Comparison of ENCODE assay signal across 17 cellular contexts in genomic region chr11:1330473-1330872, GRCh38. TPM values are rescaled to one million over a fixed set of nuclear protein-coding genes. Genes with fewer than 3 reads are reported as not detected.
DNase-seq lines count a peak whose midpoint lies in the region; ATAC-seq and FAIRE-seq lines count a peak whose summit lies in the region.
"Had no signal": no experiment of that assay in that cellular context is flagged by ENCODE, and none has a peak within 500 bp of the region (broad histone marks: within the 10 kb centered on the region; RNA-seq: fewer than 3 reads in every experiment).

No MANE protein-coding gene starts in this region.

- H3K36me3 ChIP-seq in BLaER1 treated with 17β-estradiol and CSF1 and Interleukin-3, amounts not matched to agents 10 nM and 100 nM, result peaks cover 0 to 8% (median 0%) of the 10 kb centered on the region in 11 experiments; a peak in 3 of 22 replicates
- no peaks in the 10 kb centered on the region for H3K36me3 ChIP-seq in naive thymus-derived CD4-positive, alpha-beta T cell (ENCODE audit: control insufficient read depth in 2 of 3, insufficient read depth in 3 of 3, low read length in 3 of 3)
- no peaks in the 10 kb centered on the region for H3K36me3 ChIP-seq in GM23248 (ENCODE audit: low read depth)

- no peaks in the 10 kb centered on the region for H4K20me1 ChIP-seq in BLaER1 treated with 17β-estradiol and CSF1 and Interleukin-3, amounts not matched to agents 10 nM and 100 nM
- no peaks in the 10 kb centered on the region for H4K20me1 ChIP-seq in GM23248 (ENCODE audit: insufficient read depth)

- no peaks in the 10 kb centered on the region for H3K79me2 ChIP-seq in GM23248 (ENCODE audit: insufficient read depth)

- H3K9ac ChIP-seq in BLaER1 treated with 17β-estradiol and CSF1 and Interleukin-3, amounts not matched to agents 10 nM and 100 nM, result no peak overlapping the region
- H3K9ac ChIP-seq in GM23248, result no peak overlapping the region

- peaks cover 9 to 41% (median 18%) of the 10 kb centered on the region in 10 experiments for H3K4me1 ChIP-seq in BLaER1 treated with 17β-estradiol and CSF1 and Interleukin-3, amounts not matched to agents 10 nM and 100 nM
- peaks cover 4 to 6% of the 10 kb centered on the region in 2 donors for H3K4me1 ChIP-seq in naive thymus-derived CD4-positive, alpha-beta T cell (ENCODE audit: control insufficient read depth in 2 of 2, insufficient read depth in 2 of 2, low read length in 2 of 2)
- H3K4me1 ChIP-seq in GM23248 (ENCODE audit: insufficient read depth), result peaks cover 2% of the 10 kb centered on the region; the same call in 1 of the 2 replicates

- in situ Hi-C loops in GM23248 (cut with MboI), result no loop called here

- peak; percentile 13 for FAIRE-seq in HTR-8/SVneo (lab: Jason Lieb, UNC)
- FAIRE-seq: RCC 7860 had no signal

- peak; percentile 27 for ATAC-seq in naive thymus-derived CD4-positive, alpha-beta T cell
- ATAC-seq: GM23338 had no signal

- H3K9me2 ChIP-seq in GM23248 (ENCODE audit: insufficient read depth), result no peaks in the 10 kb centered on the region

- H3K4me3 Mint-ChIP-seq in naive thymus-derived CD4-positive, alpha-beta T cell, result no peak overlapping the region
- H3K4me3 Mint-ChIP-seq: B cell; CD8-positive, alpha-beta memory T cell; GM23338 had no signal

- H3F3A ChIP-seq in GM23248 (ENCODE audit: insufficient read depth), result no peaks in the 10 kb centered on the region

- H2AFZ ChIP-seq in GM23248, result no peak overlapping the region
- H2AFZ ChIP-seq: GM23338 had no signal

- no peak overlapping the region for H3K27ac Mint-ChIP-seq in naive thymus-derived CD4-positive, alpha-beta T cell
- H3K27ac Mint-ChIP-seq: B cell, GM23338 had no signal

- H3K9me3 ChIP-seq in BLaER1 treated with 17β-estradiol and CSF1 and Interleukin-3, amounts not matched to agents 10 nM and 100 nM (replicated peaks in 1 of 11), result peaks cover 33 to 86% (median 52%) of the 10 kb centered on the region in 11 experiments
- peaks cover 0 to 9% (median 0%) of the 10 kb centered on the region in 3 experiments for H3K9me3 ChIP-seq in naive thymus-derived CD4-positive, alpha-beta T cell (ENCODE audit: control insufficient read depth in 2 of 3, low read length in 3 of 3)
- H3K9me3 ChIP-seq in GM23248 (ENCODE audit: low read depth), result no peaks in the 10 kb centered on the region

- H3K4me2 ChIP-seq in BLaER1 treated with 17β-estradiol and CSF1 and Interleukin-3, amounts not matched to agents 10 nM and 100 nM, result peak overlapping the region in 6 of 11 experiments; percentile 3 to 50 (median 12); a peak in 8 of 22 replicates
- no peak overlapping the region for H3K4me2 ChIP-seq in GM23248 (ENCODE audit: unreplicated experiment)
- H3K4me2 ChIP-seq: GM23338 had no signal

- WGBS in GM23248 (ENCODE audit: low coverage in 1 of 2, low lambda C conversion rate in 2 of 2, missing lambda C conversion rate in 2 of 2), 2 experiments, result 47 to 57% methylated on average over 6 of the region's 6 CpGs

- intact Hi-C loops in naive thymus-derived CD4-positive, alpha-beta T cell (cut with micrococcal nuclease), result no loop called here

- peaks cover 7 to 8% (median 7%) of the 10 kb centered on the region in 7 donors for H3K4me1 Mint-ChIP-seq in naive thymus-derived CD4-positive, alpha-beta T cell

- POLR2A ChIA-PET in naive thymus-derived CD4-positive, alpha-beta T cell (lab: Charles Lee), result interaction anchor here (1.2 kb wide), 1 partner anchor 12 kb away, joined by 3 read pairs; no protein-coding TSS in a partner anchor

- H3K36me3 Mint-ChIP-seq in naive thymus-derived CD4-positive, alpha-beta T cell, result peaks cover 0 to 13% (median 0%) of the 10 kb centered on the region in 5 donors

- H3K9me3 Mint-ChIP-seq in naive thymus-derived CD4-positive, alpha-beta T cell, result peaks cover 0 to 24% (median 14%) of the 10 kb centered on the region in 11 donors

- DNase-seq in activated T-cell treated with anti-CD3 and anti-CD28 coated beads for 24 hours (ENCODE audit: low read depth) (peak; percentile 17), HTR-8/SVneo (ENCODE audit: insufficient read length, low spot score) (no peak), iPS-NIHi7 (ENCODE audit: extremely low spot score) (no peak), GM23248 (no peak)
- no peak for DNase-seq in activated T-cell treated with anti-CD3 and anti-CD28 coated beads, Interleukin-2, amount 50 U/mL, for 1 hour
- no peak for DNase-seq in naive thymus-derived CD4-positive, alpha-beta T cell
- DNase-seq: ACHN; CD8-positive, alpha-beta memory T cell; Kasumi-1; MV-4-11; NCI-H1417 treated with DMSO at 0.1 percent for 48 hours; NCI-H2081; NCI-H524 had no signal

- no peak overlapping the region for H3K4me3 ChIP-seq in BLaER1 treated with 17β-estradiol and CSF1 and Interleukin-3, amounts not matched to agents 10 nM and 100 nM
- H3K4me3 ChIP-seq in naive thymus-derived CD4-positive, alpha-beta T cell (ENCODE audit: low read length), result no peak overlapping the region
- H3K4me3 ChIP-seq in GM23248, result no peak overlapping the region
- H3K4me3 ChIP-seq: GM23338 had no signal

- H3K27me3 ChIP-seq in BLaER1 treated with 17β-estradiol and CSF1 and Interleukin-3, amounts not matched to agents 10 nM and 100 nM, result no peaks in the 10 kb centered on the region
- no peaks in the 10 kb centered on the region for H3K27me3 ChIP-seq in naive thymus-derived CD4-positive, alpha-beta T cell (ENCODE audit: control insufficient read depth in 2 of 2, insufficient read depth in 2 of 2, low read length in 2 of 2)
- H3K27me3 ChIP-seq in GM23248 (replicated peaks; ENCODE audit: insufficient read depth), result no peaks in the 10 kb centered on the region; the same call in 1 of the 2 replicates

- peaks cover 0 to 8% (median 4%) of the 10 kb centered on the region in 5 donors for H3K27me3 Mint-ChIP-seq in naive thymus-derived CD4-positive, alpha-beta T cell

- CTCF ChIA-PET in naive thymus-derived CD4-positive, alpha-beta T cell (lab: Charles Lee), result interaction anchor here (0.6 kb wide), 1 partner anchor 575 kb away, joined by 3 read pairs; no protein-coding TSS in a partner anchor

- peak overlapping the region in 1 of 11 experiments; percentile 0; a peak in 1 of 22 replicates for H3K27ac ChIP-seq in BLaER1 treated with 17β-estradiol and CSF1 and Interleukin-3, amounts not matched to agents 10 nM and 100 nM
- H3K27ac ChIP-seq in naive thymus-derived CD4-positive, alpha-beta T cell (ENCODE audit: low read depth, low read length), result no peak overlapping the region
- H3K27ac ChIP-seq in GM23248, result no peak overlapping the region

RNA-seq across cellular contexts. Expression of gene TOLLIP, which starts 21.0 kb away (rescaled TPM):
- 10 to 100 TPM; 39.8 to 63.8 (median 48.7) TPM for total RNA-seq in naive thymus-derived CD4-positive, alpha-beta T cell
- polyA plus RNA-seq in naive thymus-derived CD4-positive, alpha-beta T cell, result 10 to 100 TPM; 20.9 to 26.5 TPM
- 27.3 and 41.7 TPM in 2 replicates for total RNA-seq in GM23248 (2014; rRNA removed; shearing (Covaris generic))
- 53.6 and 57.7 TPM in 2 replicates for polyA plus RNA-seq in GM23248 (2016; fragmentation: Nextera tagmentation; extraction: Ambion mirVana)

RNA-seq across cellular contexts. Expression of gene BRSK2, which starts 59.3 kb away (rescaled TPM):
- under 1 TPM in 3 of 5 experiments, not detected in 2; 0.27 to 0.51 (median 0.30) TPM for total RNA-seq in naive thymus-derived CD4-positive, alpha-beta T cell
- not detected for polyA plus RNA-seq in naive thymus-derived CD4-positive, alpha-beta T cell
- 0.11 and 0.13 TPM in 2 replicates for total RNA-seq in GM23248 (2014; rRNA removed; shearing (Covaris generic))
- not detected in 2 replicates for polyA plus RNA-seq in GM23248 (2016; fragmentation: Nextera tagmentation; extraction: Ambion mirVana)
